Comparison of ENCODE assay signal across 38 cellular contexts in the genomic region with DNA sequence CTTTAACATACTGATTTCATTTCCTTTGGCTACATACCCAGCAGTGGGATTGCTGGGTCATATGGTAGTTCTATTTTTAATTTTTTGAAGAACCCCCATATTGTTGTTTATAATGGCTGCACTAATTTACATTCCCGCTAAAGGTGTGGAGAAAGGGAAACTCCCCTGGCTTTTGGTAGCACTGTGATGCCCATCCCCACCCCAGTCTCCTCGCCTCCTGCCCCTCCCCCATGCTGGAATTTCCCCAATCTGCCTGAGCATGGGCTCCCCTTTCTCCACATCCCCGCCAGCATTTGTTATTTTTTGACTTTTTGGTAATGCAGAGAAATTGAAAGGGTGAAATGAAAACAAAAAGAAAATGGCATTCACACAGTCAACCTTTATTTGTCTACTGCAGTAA. TPM values are rescaled to one million over a fixed set of nuclear protein-coding genes. Genes with fewer than 3 reads are reported as not detected.
"Had no signal": no experiment of that assay in that cellular context is flagged by ENCODE, and none has a peak within 500 bp of the region (broad histone marks: within the 10 kb centered on the region; RNA-seq: fewer than 3 reads in every experiment).

No MANE protein-coding gene starts in this region.

- DNase-seq: activated CD4-positive, alpha-beta T cell treated with anti-CD3 and anti-CD28 coated beads for 1 hour; activated CD4-positive, alpha-beta T cell treated with anti-CD3 and anti-CD28 coated beads for 36 hours; activated CD4-positive, alpha-beta T cell treated with anti-CD3 and anti-CD28 coated beads for 48 hours; activated CD4-positive, alpha-beta T cell treated with anti-CD3 and anti-CD28 coated beads, Interleukin-2, amount 10 ng/mL, durations not matched to agents 7 days and 5 days; activated CD4-positive, alpha-beta T cell treated with anti-CD3 and anti-CD28 coated beads, Interleukin-2, amount 50 U/mL, for 48 hours; activated CD4-positive, CD25-positive, alpha-beta regulatory T cell; activated CD8-positive, alpha-beta memory T cell treated with anti-CD3 and anti-CD28 coated beads for 24 hours; activated CD8-positive, alpha-beta memory T cell treated with anti-CD3 and anti-CD28 coated beads, Interleukin-2, amount 10 ng/mL, durations not matched to agents 7 days and 5 days; activated CD8-positive, alpha-beta memory T cell treated with anti-CD3 and anti-CD28 coated beads, Interleukin-2, amount 50 U/mL, for 48 hours; activated CD8-positive, alpha-beta T cell treated with anti-CD3 and anti-CD28 coated beads for 36 hours; activated effector memory CD4-positive, alpha-beta T cell treated with Interleukin-2 at 50 U/mL for 16 hours; activated gamma-delta T cell; activated naive CD4-positive, alpha-beta T cell treated with anti-CD3 and anti-CD28 coated beads, Interleukin-2, amount 10 ng/mL, durations not matched to agents 7 days and 5 days; activated naive CD4-positive, alpha-beta T cell treated with Interleukin-2 at 50 U/mL for 16 hours; activated naive CD8-positive, alpha-beta T cell treated with anti-CD3 and anti-CD28 coated beads, Interleukin-2, amount 10 ng/mL, durations not matched to agents 7 days and 5 days; activated naive CD8-positive, alpha-beta T cell treated with anti-CD3 and anti-CD28 coated beads, Interleukin-2, amount 50 U/mL, for 24 hours; activated T-cell treated with anti-CD3 and anti-CD28 coated beads, Interleukin-2, amount 50 U/mL, for 24 hours; activated T-cell treated with anti-CD3 and anti-CD28 coated beads, Interleukin-2, amount 50 U/mL, for 48 hours; amygdala; anterior cingulate cortex; caudate nucleus; cerebellar nuclear complex; T-helper 1 cell; T-helper 2 cell; T-helper 9 cell had no signal

- H3K27me3 ChIP-seq: ascending aorta had no signal

- H3K4me3 ChIP-seq: ascending aorta, cardiac muscle cell had no signal

- H3K36me3 ChIP-seq: ascending aorta, cardiac muscle cell had no signal

- H3K4me1 ChIP-seq: ascending aorta had no signal

- H3K27ac Mint-ChIP-seq: activated CD4-positive, alpha-beta T cell treated with anti-CD3 and anti-CD28 coated beads for 36 hours; activated CD4-positive, alpha-beta T cell treated with anti-CD3 and anti-CD28 coated beads, Interleukin-2, amount 10 ng/mL, durations not matched to agents 7 days and 5 days; activated CD8-positive, alpha-beta memory T cell treated with anti-CD3 and anti-CD28 coated beads, Interleukin-2, amount 10 ng/mL, durations not matched to agents 7 days and 5 days; activated CD8-positive, alpha-beta T cell treated with anti-CD3 and anti-CD28 coated beads for 36 hours; activated naive CD4-positive, alpha-beta T cell treated with anti-CD3 and anti-CD28 coated beads, Interleukin-2, amount 10 ng/mL, durations not matched to agents 7 days and 5 days; activated naive CD4-positive, alpha-beta T cell treated with anti-CD3 and anti-CD28 coated beads, Interleukin-2, amount 50 U/mL, for 24 hours; activated naive CD8-positive, alpha-beta T cell; activated naive CD8-positive, alpha-beta T cell treated with anti-CD3 and anti-CD28 coated beads, Interleukin-2, amount 10 ng/mL, durations not matched to agents 7 days and 5 days; activated naive CD8-positive, alpha-beta T cell treated with anti-CD3 and anti-CD28 coated beads, Interleukin-2, amount 50 U/mL, for 24 hours; activated T-cell treated with anti-CD3 and anti-CD28 coated beads, Interleukin-2, amount 50 U/mL, for 24 hours; activated T-helper 2 cell treated with anti-CD3 and anti-CD28 coated beads, Interferon-gamma antibody, Interleukin-2, Interleukin-4, amounts not matched to agents 10 μg/mL and 5 μg/mL and 100 μg/mL, durations not matched to agents 14 hours and 24 hours and 36 hours; brain; T-helper 1 cell treated with Interleukin-12 subunit alpha and Interleukin-12 subunit beta and Interleukin-4 antibody, amounts not matched to agents 30 μg/mL and 1 μg/mL, for 36 hours; T-helper 2 cell treated with Interferon-gamma antibody and Interleukin-4, amounts not matched to agents 5 μg/mL and 100 μg/mL, for 36 hours had no signal

- H3K9me3 Mint-ChIP-seq: activated CD4-positive, alpha-beta T cell treated with anti-CD3 and anti-CD28 coated beads, Interleukin-2, amount 10 ng/mL, durations not matched to agents 7 days and 5 days; activated CD8-positive, alpha-beta T cell treated with anti-CD3 and anti-CD28 coated beads for 36 hours; activated naive CD4-positive, alpha-beta T cell treated with anti-CD3 and anti-CD28 coated beads, Interleukin-2, amount 10 ng/mL, durations not matched to agents 7 days and 5 days; activated naive CD4-positive, alpha-beta T cell treated with anti-CD3 and anti-CD28 coated beads, Interleukin-2, amount 50 U/mL, for 24 hours; activated naive CD8-positive, alpha-beta T cell treated with anti-CD3 and anti-CD28 coated beads, Interleukin-2, amount 10 ng/mL, durations not matched to agents 7 days and 5 days; activated naive CD8-positive, alpha-beta T cell treated with anti-CD3 and anti-CD28 coated beads, Interleukin-2, amount 50 U/mL, for 24 hours; activated T-cell treated with anti-CD3 and anti-CD28 coated beads, Interleukin-2, amount 50 U/mL, for 24 hours; activated T-helper 2 cell treated with anti-CD3 and anti-CD28 coated beads, Interferon-gamma antibody, Interleukin-2, Interleukin-4, amounts not matched to agents 10 μg/mL and 5 μg/mL and 100 μg/mL, durations not matched to agents 14 hours and 24 hours and 36 hours; central memory CD8-positive, alpha-beta T cell; T-helper 1 cell treated with Interleukin-12 subunit alpha and Interleukin-12 subunit beta and Interleukin-4 antibody, amounts not matched to agents 30 μg/mL and 1 μg/mL, for 36 hours; T-helper 2 cell treated with Interferon-gamma antibody and Interleukin-4, amounts not matched to agents 5 μg/mL and 100 μg/mL, for 36 hours had no signal

- H3K27ac ChIP-seq: ascending aorta, cardiac muscle cell, VCaP had no signal

- ATAC-seq: activated CD4-positive, alpha-beta T cell treated with anti-CD3 and anti-CD28 coated beads for 36 hours; activated CD4-positive, CD25-positive, alpha-beta regulatory T cell treated with anti-CD3 and anti-CD28 coated beads, Interleukin-2, amount 50 U/mL, for 24 hours; activated CD8-positive, alpha-beta memory T cell treated with anti-CD3 and anti-CD28 coated beads, Interleukin-2, amount 10 ng/mL, durations not matched to agents 7 days and 5 days; activated CD8-positive, alpha-beta T cell treated with anti-CD3 and anti-CD28 coated beads for 36 hours; activated naive CD8-positive, alpha-beta T cell treated with anti-CD3 and anti-CD28 coated beads, Interleukin-2, amount 50 U/mL, for 24 hours had no signal

- H3K9me3 ChIP-seq: ascending aorta had no signal

- H3K36me3 Mint-ChIP-seq: activated CD8-positive, alpha-beta memory T cell treated with anti-CD3 and anti-CD28 coated beads, Interleukin-2, amount 10 ng/mL, durations not matched to agents 7 days and 5 days; activated naive CD4-positive, alpha-beta T cell treated with anti-CD3 and anti-CD28 coated beads, Interleukin-2, amount 10 ng/mL, durations not matched to agents 7 days and 5 days; activated naive CD4-positive, alpha-beta T cell treated with anti-CD3 and anti-CD28 coated beads, Interleukin-2, amount 50 U/mL, for 24 hours; activated naive CD8-positive, alpha-beta T cell; activated naive CD8-positive, alpha-beta T cell treated with anti-CD3 and anti-CD28 coated beads, Interleukin-2, amount 10 ng/mL, durations not matched to agents 7 days and 5 days; brain had no signal

- H3K4me1 Mint-ChIP-seq: activated CD4-positive, alpha-beta T cell treated with anti-CD3 and anti-CD28 coated beads for 36 hours; activated CD4-positive, alpha-beta T cell treated with anti-CD3 and anti-CD28 coated beads, Interleukin-2, amount 10 ng/mL, durations not matched to agents 7 days and 5 days; activated CD8-positive, alpha-beta memory T cell treated with anti-CD3 and anti-CD28 coated beads, Interleukin-2, amount 10 ng/mL, durations not matched to agents 7 days and 5 days; activated naive CD4-positive, alpha-beta T cell treated with anti-CD3 and anti-CD28 coated beads, Interleukin-2, amount 10 ng/mL, durations not matched to agents 7 days and 5 days; activated naive CD4-positive, alpha-beta T cell treated with anti-CD3 and anti-CD28 coated beads, Interleukin-2, amount 50 U/mL, for 24 hours; activated naive CD8-positive, alpha-beta T cell treated with anti-CD3 and anti-CD28 coated beads, Interleukin-2, amount 10 ng/mL, durations not matched to agents 7 days and 5 days; activated naive CD8-positive, alpha-beta T cell treated with anti-CD3 and anti-CD28 coated beads, Interleukin-2, amount 50 U/mL, for 24 hours; brain; central memory CD8-positive, alpha-beta T cell had no signal

- H3K4me3 Mint-ChIP-seq: activated CD4-positive, alpha-beta T cell treated with anti-CD3 and anti-CD28 coated beads for 36 hours; activated CD4-positive, alpha-beta T cell treated with anti-CD3 and anti-CD28 coated beads, Interleukin-2, amount 10 ng/mL, durations not matched to agents 7 days and 5 days; activated CD8-positive, alpha-beta memory T cell treated with anti-CD3 and anti-CD28 coated beads, Interleukin-2, amount 10 ng/mL, durations not matched to agents 7 days and 5 days; activated CD8-positive, alpha-beta T cell treated with anti-CD3 and anti-CD28 coated beads for 36 hours; activated naive CD4-positive, alpha-beta T cell treated with anti-CD3 and anti-CD28 coated beads, Interleukin-2, amount 10 ng/mL, durations not matched to agents 7 days and 5 days; activated naive CD4-positive, alpha-beta T cell treated with anti-CD3 and anti-CD28 coated beads, Interleukin-2, amount 50 U/mL, for 24 hours; activated naive CD8-positive, alpha-beta T cell; activated naive CD8-positive, alpha-beta T cell treated with anti-CD3 and anti-CD28 coated beads, Interleukin-2, amount 10 ng/mL, durations not matched to agents 7 days and 5 days; activated naive CD8-positive, alpha-beta T cell treated with anti-CD3 and anti-CD28 coated beads, Interleukin-2, amount 50 U/mL, for 24 hours; activated T-cell treated with anti-CD3 and anti-CD28 coated beads, Interleukin-2, amount 50 U/mL, for 24 hours; brain; central memory CD8-positive, alpha-beta T cell; T-helper 1 cell treated with Interleukin-12 subunit alpha and Interleukin-12 subunit beta and Interleukin-4 antibody, amounts not matched to agents 30 μg/mL and 1 μg/mL, for 36 hours; T-helper 2 cell treated with Interferon-gamma antibody and Interleukin-4, amounts not matched to agents 5 μg/mL and 100 μg/mL, for 36 hours had no signal

- FAIRE-seq: bronchial epithelial cell, TTC549 had no signal

RNA-seq across cellular contexts. Expression of a gene that starts 30.0 kb away (rescaled TPM):
- total RNA-seq: activated CD4-positive, alpha-beta T cell treated with anti-CD3 and anti-CD28 coated beads for 36 hours; activated CD4-positive, alpha-beta T cell treated with anti-CD3 and anti-CD28 coated beads, Interleukin-2, amount 10 ng/mL, durations not matched to agents 7 days and 5 days; activated CD8-positive, alpha-beta memory T cell treated with anti-CD3 and anti-CD28 coated beads, Interleukin-2, amount 10 ng/mL, durations not matched to agents 7 days and 5 days; activated CD8-positive, alpha-beta T cell treated with anti-CD3 and anti-CD28 coated beads for 36 hours; activated naive CD8-positive, alpha-beta T cell treated with anti-CD3 and anti-CD28 coated beads, Interleukin-2, amount 10 ng/mL, durations not matched to agents 7 days and 5 days; activated T-helper 2 cell treated with anti-CD3 and anti-CD28 coated beads, Interferon-gamma antibody, Interleukin-2, Interleukin-4, amounts not matched to agents 10 μg/mL and 5 μg/mL and 100 μg/mL, durations not matched to agents 14 hours and 24 hours and 36 hours; bronchial epithelial cell had no signal

RNA-seq across cellular contexts. Expression of a gene that starts 59.1 kb away (rescaled TPM):
- total RNA-seq: activated CD4-positive, alpha-beta T cell treated with anti-CD3 and anti-CD28 coated beads for 36 hours; activated CD4-positive, alpha-beta T cell treated with anti-CD3 and anti-CD28 coated beads, Interleukin-2, amount 10 ng/mL, durations not matched to agents 7 days and 5 days; activated CD8-positive, alpha-beta memory T cell treated with anti-CD3 and anti-CD28 coated beads, Interleukin-2, amount 10 ng/mL, durations not matched to agents 7 days and 5 days; activated CD8-positive, alpha-beta T cell treated with anti-CD3 and anti-CD28 coated beads for 36 hours; activated naive CD8-positive, alpha-beta T cell treated with anti-CD3 and anti-CD28 coated beads, Interleukin-2, amount 10 ng/mL, durations not matched to agents 7 days and 5 days; activated T-helper 2 cell treated with anti-CD3 and anti-CD28 coated beads, Interferon-gamma antibody, Interleukin-2, Interleukin-4, amounts not matched to agents 10 μg/mL and 5 μg/mL and 100 μg/mL, durations not matched to agents 14 hours and 24 hours and 36 hours; ascending aorta; bronchial epithelial cell had no signal
